In the genomic region with DNA sequence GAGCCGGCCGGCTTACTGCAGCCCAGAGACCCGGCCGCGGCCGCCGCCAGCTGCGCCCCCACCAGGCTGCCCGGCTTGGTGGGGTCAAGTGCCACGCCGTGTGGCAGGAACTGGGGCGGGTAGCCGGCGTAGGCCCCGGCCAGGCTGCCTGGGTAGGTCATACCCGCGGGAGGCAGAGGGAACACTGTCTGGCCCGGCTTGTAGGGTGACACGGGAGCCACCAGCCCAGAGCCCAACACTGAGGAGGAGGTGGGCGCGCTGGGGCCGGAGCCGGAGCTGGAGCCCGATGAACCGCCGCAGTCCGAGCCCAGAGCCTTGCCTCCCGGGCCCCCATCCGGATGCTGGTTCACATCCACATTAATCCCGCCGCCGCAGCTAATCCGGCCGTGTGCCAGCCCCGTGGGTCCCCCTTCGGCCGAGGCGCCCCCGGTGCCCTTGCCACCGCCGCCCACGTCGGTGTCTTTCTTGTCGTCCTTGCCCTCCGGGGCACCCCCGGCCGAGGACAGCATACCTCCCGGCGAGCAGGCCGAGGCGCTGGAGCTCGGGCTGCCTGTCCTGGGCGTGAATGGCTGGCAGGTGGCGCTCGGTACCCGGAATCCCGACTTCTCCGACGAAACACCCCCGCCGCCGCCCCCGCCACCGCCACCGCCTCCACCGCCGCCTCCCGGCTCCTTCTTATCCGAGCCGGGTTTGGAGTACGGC, we compare ENCODE assay signal across 8 cellular contexts. TPM values are rescaled to one million over a fixed set of nuclear protein-coding genes. Genes with fewer than 3 reads are reported as not detected.
DNase-seq lines count a peak whose midpoint lies in the region; ATAC-seq, FAIRE-seq and TF ChIP-seq lines count a peak whose summit lies in the region.

No MANE protein-coding gene starts in this region.

- no peaks in the 10 kb centered on the region for H3K9me3 Mint-ChIP-seq in Caco-2 (ENCODE audit: unreplicated experiment)

- peak overlapping the region; percentile 99 for H3K4me3 ChIP-seq in Caco-2 (ENCODE audit: low read depth, low read length)
- H3K4me3 ChIP-seq in Panc1 (ENCODE audit: low read depth in 2 of 2, low read length in 2 of 2), result peak overlapping the region; percentile 61
- peak overlapping the region; percentile 91 to 98 (median 94) for H3K4me3 ChIP-seq in pancreas

- H3K27ac ChIP-seq in Panc1 (ENCODE audit: low read length), result peak overlapping the region; percentile 29; the same call in 1 of the 2 replicates
- peak overlapping the region; percentile 97 to 99 (median 98) for H3K27ac ChIP-seq in pancreas

- intact Hi-C loops in Caco-2 (cut with micrococcal nuclease; ENCODE audit: unreplicated experiment), result loop anchor here (1.0 to 10.0 kb wide), 6 partner anchors 225 to 1145 kb away; no protein-coding TSS in a partner anchor
- intact Hi-C loops in Panc1 (cut with micrococcal nuclease; ENCODE audit: unreplicated experiment), result loop anchor here (5.0 to 10.0 kb wide), 5 partner anchors 515 to 1588 kb away; no protein-coding TSS in a partner anchor
- intact Hi-C loops in left cardiac atrium (cut with DNase I), result loop anchor here (2.0 to 10.0 kb wide), 10 partner anchors 102 to 1608 kb away; no protein-coding TSS in a partner anchor
- intact Hi-C loops in pancreas (cut with DNase I), result loop anchor here in 2 of 3 donors (10.0 kb wide), 6 partner anchors 105 to 915 kb away; no protein-coding TSS in a partner anchor

- peaks cover 89% of the 10 kb centered on the region for H3K36me3 Mint-ChIP-seq in Caco-2 (ENCODE audit: insufficient read depth, unreplicated experiment)

- no peaks in the 10 kb centered on the region for H3K4me1 ChIP-seq in Caco-2
- peaks cover 16% of the 10 kb centered on the region for H3K4me1 ChIP-seq in Panc1 (ENCODE audit: control insufficient read depth, insufficient read depth, low read length)
- no peaks in the 10 kb centered on the region for H3K4me1 ChIP-seq in pancreas

- H3K27me3 ChIP-seq in Caco-2 (replicated peaks; ENCODE audit: control insufficient read depth, insufficient read depth, low read length) (no peaks in the 10 kb centered on the region), Panc1 (ENCODE audit: control insufficient read depth, insufficient read depth, low read length) (peaks cover 20% of the 10 kb centered on the region), pancreas (no peaks in the 10 kb centered on the region)

- peak; percentile 65 to 70 for TF ChIP-seq CTCF in Caco-2 (IDR thresholded peaks at IDR 0.05; ENCODE audit: insufficient read depth in 1 of 2, low read depth in 1 of 2, low read length in 1 of 2, severe bottlenecking in 1 of 2, unreplicated experiment in 1 of 2)
- peak; percentile 90 for TF ChIP-seq CTCF in Panc1 (IDR thresholded peaks at IDR 0.05)
- TF ChIP-seq CTCF in pancreas (IDR thresholded peaks at IDR 0.05), result peak; percentile 24 to 42 (median 30)

- peaks cover 5% of the 10 kb centered on the region for H3K36me3 ChIP-seq in Caco-2 (ENCODE audit: control insufficient read depth, insufficient read depth, low read length)
- peaks cover 12% of the 10 kb centered on the region for H3K36me3 ChIP-seq in Panc1 (ENCODE audit: control insufficient read depth, insufficient read depth, low read length)
- no peaks in the 10 kb centered on the region for H3K36me3 ChIP-seq in pancreas

- CTCF ChIA-PET in Caco-2 (lab: Charles Lee), result interaction anchor here (0.7 to 1.6 kb wide), 3 partner anchors 31 to 511 kb away, joined by 3 to 5 read pairs (median 4); no protein-coding TSS in a partner anchor
- CTCF ChIA-PET in Panc1 (lab: Charles Lee), result interaction anchor here (0.6 to 1.6 kb wide), 6 partner anchors 88 to 904 kb away, joined by 3 to 7 read pairs (median 3); no protein-coding TSS in a partner anchor

- ATAC-seq in HG02571 (IDR thresholded peaks at IDR 0.05; ENCODE audit: unreplicated experiment) (peak; percentile 43), Panc1 (peak; percentile 54), left cardiac atrium (peak; percentile 16 to 21), pancreas (peak; percentile 3 to 19 (median 15)), HG02981 (IDR thresholded peaks at IDR 0.05; ENCODE audit: unreplicated experiment) (no peak), HG03521 (IDR thresholded peaks at IDR 0.05; ENCODE audit: unreplicated experiment) (no peak)

- in situ Hi-C loops in Panc1 (cut with HindIII; ENCODE audit: low pct_unique_long_range_greater_than_20kb, low sequenced_read_pairs), result no loop called here

- no peak for FAIRE-seq in pancreas (lab: Jason Lieb, UNC)

- H3K27me3 Mint-ChIP-seq in Caco-2 (ENCODE audit: insufficient read depth, unreplicated experiment), result no peaks in the 10 kb centered on the region

- DNase-seq in Caco-2 (peak; percentile 75 to 81), Panc1 (ENCODE audit: low read depth, low spot score) (no peak), amygdala (lab: John Stamatoyannopoulos, UW) (peak in 45 of 56 donors; percentile 12 to 84 (median 49)), left cardiac atrium (peak; percentile 90), pancreas (peak; percentile 78 to 94 (median 87))

- POLR2A ChIA-PET in Caco-2 (lab: Charles Lee), result no interaction called here
- POLR2A ChIA-PET in Panc1 (lab: Charles Lee), result interaction anchor here (0.6 to 0.7 kb wide), 3 partner anchors 38 to 1146 kb away, joined by 3 to 4 read pairs (median 3); no protein-coding TSS in a partner anchor

- H3K9me3 ChIP-seq in Caco-2 (no peaks in the 10 kb centered on the region), Panc1 (ENCODE audit: control insufficient read depth, insufficient read depth, low read depth, low read length) (no peaks in the 10 kb centered on the region), pancreas (no peaks in the 10 kb centered on the region)

- peaks cover 7% of the 10 kb centered on the region for H3K4me1 Mint-ChIP-seq in Caco-2 (ENCODE audit: low read depth, unreplicated experiment)

- 5 to 7% methylated on average over 48 to 71 of the region's 71 CpGs for WGBS in pancreas, 2 donors

- peak overlapping the region; percentile 94 for H3K4me3 Mint-ChIP-seq in Caco-2 (ENCODE audit: unreplicated experiment)

- BruUV-seq in Caco-2 (replicated peaks; lab: Mats Ljungman, UMichigan) (no TSS peak), Panc1 (replicated peaks; lab: Mats Ljungman, UMichigan) (no TSS peak)

- H3K27ac Mint-ChIP-seq in Caco-2 (ENCODE audit: unreplicated experiment), result peak overlapping the region; percentile 70

RNA-seq across cellular contexts. Expression of a gene that starts 2.0 kb away (rescaled TPM):
- total RNA-seq in Caco-2 (2022) (35.5 and 35.7 TPM in 2 replicates), Panc1 (2021; ENCODE audit: unreplicated experiment) (10.4 TPM), left cardiac atrium (10 to 100 TPM; 12.0 to 14.3 TPM), pancreas (10 to 100 TPM; 18.3 to 41.2 (median 25.1) TPM)
- polyA plus RNA-seq in Panc1 (2012; ENCODE audit: insufficient read length), result 9.0 TPM
- 10 to 100 TPM; 13.8 to 22.3 TPM for polyA plus RNA-seq in pancreas

RNA-seq across cellular contexts. Expression of a gene that starts 31.8 kb away (rescaled TPM):
- 18.5 and 21.6 TPM in 2 replicates for total RNA-seq in Caco-2 (2022)
- total RNA-seq in Panc1 (2021; ENCODE audit: unreplicated experiment), result 1.2 TPM
- polyA plus RNA-seq in Panc1 (2012; ENCODE audit: insufficient read length), result 1.4 TPM
- total RNA-seq in left cardiac atrium, result 10 to 100 TPM; 40.6 to 57.8 TPM
- 10 to 100 TPM in 5 of 6 donors, 1 to 10 TPM in 1; 4.6 to 21.2 (median 13.4) TPM for total RNA-seq in pancreas
- polyA plus RNA-seq in pancreas, result 10 to 100 TPM; 11.9 to 15.0 TPM

Comparison
In these comparisons a context has a peak if more than half of its experiments do, and no peak if none do; other contexts are left out.
1. CTCF ChIP-seq: peak in every context shown above with its lines; median percentile 90 in Panc1; 68 in Caco-2; 30 in pancreas.
2. ATAC-seq: peak in HG02571 (single experiment), Panc1 (single experiment), left cardiac atrium (2 of 2) and pancreas (4 of 4); none in HG02981 (single experiment) and HG03521 (single experiment).
3. Peak in every context shown above with its lines, with median percentiles within 50 percentile points of each other: H3K4me3 ChIP-seq.